ENCODE assay signal across 18 cellular contexts in genomic region chr11:15935370-15935769, GRCh38.
"Had no signal": no experiment of that assay in that cellular context is flagged by ENCODE, and none has a peak within 500 bp of the region (broad histone marks: within the 10 kb centered on the region; RNA-seq: fewer than 3 reads in every experiment).

No MANE protein-coding gene starts in this region.

- H3K36me3 ChIP-seq: colonic mucosa, gastroesophageal sphincter, heart right ventricle, left ventricle myocardium inferior, lower lobe of right lung had no signal

- H3K4me3 ChIP-seq: colonic mucosa, gastroesophageal sphincter, heart right ventricle, left ventricle myocardium inferior, lower lobe of right lung had no signal

- H3K27ac ChIP-seq: colonic mucosa, epithelial cell of prostate, foreskin keratinocyte, gastroesophageal sphincter, heart right ventricle, left ventricle myocardium inferior, lower lobe of right lung had no signal

- ATAC-seq: effector memory CD8-positive, alpha-beta T cell; esophagus mucosa; foreskin keratinocyte; gastroesophageal sphincter; heart right ventricle; left cardiac atrium; left lobe of liver; lower lobe of right lung had no signal

- H3K9me3 ChIP-seq: colonic mucosa, lower lobe of right lung had no signal

- H3K4me1 ChIP-seq: colonic mucosa, foreskin keratinocyte, heart right ventricle, left ventricle myocardium inferior, lower lobe of right lung had no signal

- H3K27me3 ChIP-seq: colonic mucosa, foreskin keratinocyte, gastroesophageal sphincter, heart right ventricle had no signal

- DNase-seq: cerebellar nuclear complex; colonic mucosa; cortex of kidney; effector CD8-positive, alpha-beta T cell; effector memory CD8-positive, alpha-beta T cell; erythroblast; foreskin keratinocyte; heart right ventricle; hippocampal formation; kidney; left cardiac atrium; left ventricle myocardium inferior; lower lobe of right lung; mesenchymal stem cell had no signal
